14 cellular contexts compared by ENCODE assay signal in the genomic region with DNA sequence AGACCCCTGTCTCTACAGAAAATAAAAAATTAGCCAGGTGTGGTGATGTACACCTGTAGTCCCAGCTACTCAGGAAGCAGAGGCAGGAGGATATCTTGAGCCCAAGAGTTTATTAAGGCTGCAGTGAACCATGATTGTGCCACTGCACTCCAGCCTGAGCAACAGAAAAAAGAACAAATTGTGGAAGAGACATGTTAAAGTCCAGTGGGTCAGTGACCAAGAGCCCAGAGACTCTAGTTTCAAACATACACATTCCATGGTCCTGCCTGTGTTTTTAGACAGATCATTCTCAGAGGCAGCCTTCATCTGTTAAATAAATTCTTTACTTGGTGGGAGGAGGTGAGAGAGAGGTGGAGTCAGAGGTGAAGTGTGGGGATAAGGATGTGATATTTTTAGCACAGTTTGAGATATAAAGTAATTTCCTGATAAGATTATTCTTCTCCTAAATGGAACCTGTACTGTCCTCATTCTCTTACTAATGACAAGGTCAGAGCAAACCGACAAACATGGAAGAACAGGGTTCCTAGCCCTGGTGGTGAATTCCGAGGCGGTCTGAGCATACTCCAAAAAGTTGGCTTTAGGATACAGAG. TPM values are rescaled to one million over a fixed set of nuclear protein-coding genes. Genes with fewer than 3 reads are reported as not detected.
A peak's percentile ranks its signal among the peaks of the same experiment; 100 is the strongest.
DNase-seq lines count a peak whose midpoint lies in the region; ATAC-seq and TF ChIP-seq lines count a peak whose summit lies in the region.
"Had no signal": no experiment of that assay in that cellular context is flagged by ENCODE, and none has a peak within 500 bp of the region (broad histone marks: within the 10 kb centered on the region; RNA-seq: fewer than 3 reads in every experiment).

No MANE protein-coding gene starts in this region.

- H3K4me1 Mint-ChIP-seq in activated naive CD4-positive, alpha-beta T cell treated with anti-CD3 and anti-CD28 coated beads, Interleukin-2, amount 10 ng/mL, durations not matched to agents 7 days and 5 days: peaks cover 76% of the 10 kb centered on the region

- peak overlapping the region; percentile 78 for H3K27ac Mint-ChIP-seq in activated naive CD4-positive, alpha-beta T cell treated with anti-CD3 and anti-CD28 coated beads, Interleukin-2, amount 10 ng/mL, durations not matched to agents 7 days and 5 days

- H3K4me1 ChIP-seq in ascending aorta (peaks cover 6 to 37% of the 10 kb centered on the region in 2 donors), left lung (peaks cover 5 to 65% of the 10 kb centered on the region in 2 donors), upper lobe of right lung (peaks cover 27% of the 10 kb centered on the region)

- H3K36me3 ChIP-seq in ascending aorta (no peaks in the 10 kb centered on the region), left lung (no peaks in the 10 kb centered on the region), upper lobe of right lung (no peaks in the 10 kb centered on the region)
- H3K36me3 ChIP-seq: ovary had no signal

- H3K36me3 Mint-ChIP-seq in activated naive CD4-positive, alpha-beta T cell treated with anti-CD3 and anti-CD28 coated beads, Interleukin-2, amount 10 ng/mL, durations not matched to agents 7 days and 5 days: peaks cover 52% of the 10 kb centered on the region

- H3K4me3 ChIP-seq in ascending aorta (no peak overlapping the region), left lung (no peak overlapping the region), upper lobe of right lung (no peak overlapping the region)
- H3K4me3 ChIP-seq: ovary, SK-N-MC had no signal

- CTCF ChIA-PET in activated naive CD4-positive, alpha-beta T cell treated with anti-CD3 and anti-CD28 coated beads, Interleukin-2, amount 10 ng/mL, durations not matched to agents 7 days and 5 days (lab: Charles Lee): no interaction called here

- ATAC-seq in left lung: peak; percentile 66
- peak; percentile 39 for ATAC-seq in upper lobe of right lung
- ATAC-seq in HG03045 (IDR thresholded peaks at IDR 0.05; ENCODE audit: unreplicated experiment): no peak
- no peak for ATAC-seq in HG02973 (IDR thresholded peaks at IDR 0.05; ENCODE audit: unreplicated experiment)

- H3K4me3 Mint-ChIP-seq in activated naive CD4-positive, alpha-beta T cell treated with anti-CD3 and anti-CD28 coated beads, Interleukin-2, amount 10 ng/mL, durations not matched to agents 7 days and 5 days: no peak overlapping the region

- no peak for TF ChIP-seq CTCF in ascending aorta (IDR thresholded peaks at IDR 0.05)
- TF ChIP-seq CTCF in left lung (IDR thresholded peaks at IDR 0.05): no peak
- no peak for TF ChIP-seq CTCF in upper lobe of right lung (IDR thresholded peaks at IDR 0.05)

- H3K27me3 ChIP-seq in ascending aorta (no peaks in the 10 kb centered on the region), left lung (no peaks in the 10 kb centered on the region), upper lobe of right lung (no peaks in the 10 kb centered on the region)
- H3K27me3 ChIP-seq: ovary had no signal

- no peak for DNase-seq in activated naive CD4-positive, alpha-beta T cell treated with anti-CD3 and anti-CD28 coated beads, Interleukin-2, amount 10 ng/mL, durations not matched to agents 7 days and 5 days
- no peak for DNase-seq in activated naive CD4-positive, alpha-beta T cell treated with anti-CD3 and anti-CD28 coated beads, Interleukin-2, amount 50 U/mL, for 16 hours
- no peak for DNase-seq in ascending aorta (ENCODE audit: low spot score in 2 of 2)
- DNase-seq in left lung: no peak
- no peak for DNase-seq in upper lobe of right lung
- no peak for DNase-seq in Ammon's horn (ENCODE audit: low spot score)
- DNase-seq: activated CD4-positive, CD25-positive, alpha-beta regulatory T cell treated with anti-CD3 and anti-CD28 coated beads, Interleukin-2, amount 50 U/mL, for 72 hours; activated gamma-delta T cell treated with Interleukin-2 at 50 U/mL for 16 hours; DND-41; NCI-H2081 treated with DMSO at 0.1 percent for 48 hours; ovary had no signal

- intact Hi-C loops in ascending aorta (cut with DNase I) (no loop called here), left lung (cut with DNase I) (no loop called here), upper lobe of right lung (cut with DNase I) (no loop called here)

- H3K9me3 Mint-ChIP-seq in activated naive CD4-positive, alpha-beta T cell treated with anti-CD3 and anti-CD28 coated beads, Interleukin-2, amount 10 ng/mL, durations not matched to agents 7 days and 5 days: peaks cover 6% of the 10 kb centered on the region

- H3K9me3 ChIP-seq in ascending aorta: no peaks in the 10 kb centered on the region
- no peaks in the 10 kb centered on the region for H3K9me3 ChIP-seq in left lung
- H3K9me3 ChIP-seq in upper lobe of right lung: no peaks in the 10 kb centered on the region
- H3K9me3 ChIP-seq: ovary had no signal

- peak overlapping the region; percentile 84 to 88 for H3K27ac ChIP-seq in ascending aorta
- no peak overlapping the region for H3K27ac ChIP-seq in left lung
- H3K27ac ChIP-seq in upper lobe of right lung: no peak overlapping the region
- H3K27ac ChIP-seq: ovary, SK-N-MC had no signal

- no peaks in the 10 kb centered on the region for H3K27me3 Mint-ChIP-seq in activated naive CD4-positive, alpha-beta T cell treated with anti-CD3 and anti-CD28 coated beads, Interleukin-2, amount 10 ng/mL, durations not matched to agents 7 days and 5 days

RNA-seq across cellular contexts. Expression of a gene that starts 48.7 kb away (rescaled TPM):
- total RNA-seq in ascending aorta (79.6 TPM), left lung (10 to 100 TPM; 74.5 to 90.2 TPM), upper lobe of right lung (96.5 TPM)

Comparison
In these comparisons a context has a peak if more than half of its experiments do, and no peak if none do; other contexts are left out.
1. H3K27ac ChIP-seq: peak in ascending aorta (2 of 2); none in left lung (0 of 2) and upper lobe of right lung (single experiment).
2. ATAC-seq: peak in left lung (single experiment) and upper lobe of right lung (single experiment); none in HG03045 (single experiment) and HG02973 (single experiment).